7 cellular contexts compared by ENCODE assay signal in the genomic region with DNA sequence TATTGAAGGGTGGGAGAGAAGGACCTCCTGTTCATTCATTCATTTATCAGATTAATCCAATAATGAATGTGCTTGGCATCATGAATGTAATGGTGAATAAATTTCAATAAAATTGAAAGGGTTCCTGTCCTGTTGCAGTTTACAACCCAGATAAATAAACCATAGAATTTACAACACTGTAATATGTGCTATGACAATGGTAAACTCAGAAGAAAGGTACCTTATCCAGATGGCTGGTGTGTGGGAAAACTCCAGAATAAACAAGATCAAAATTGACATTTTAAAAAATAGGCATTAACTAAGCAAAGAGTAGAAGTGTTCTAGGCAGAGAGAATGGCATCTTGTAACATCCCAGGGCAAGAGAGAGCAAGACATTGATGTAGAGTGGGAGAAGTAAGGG. TPM values are rescaled to one million over a fixed set of nuclear protein-coding genes. Genes with fewer than 3 reads are reported as not detected.
"Had no signal": no experiment of that assay in that cellular context is flagged by ENCODE, and none has a peak within 500 bp of the region (broad histone marks: within the 10 kb centered on the region; RNA-seq: fewer than 3 reads in every experiment).

No MANE protein-coding gene starts in this region.

- DNase-seq: H9, HCEC 1CT, IMR-90 had no signal

- H3K4me1 Mint-ChIP-seq: GM23338, H9 had no signal

- H3K27ac Mint-ChIP-seq: GM23338, H9 had no signal

- H3K4me3 Mint-ChIP-seq: GM23338, H9 had no signal

- ATAC-seq: GM23338, K562 had no signal

- H3K9me3 Mint-ChIP-seq: GM23338 had no signal

RNA-seq across cellular contexts. Expression of gene ARL13A, which starts 15.3 kb away (rescaled TPM):
- total RNA-seq: GM23338, H1, H9, HT-29, IMR-90, K562 had no signal

RNA-seq across cellular contexts. Expression of gene XKRX, which starts 56.1 kb away (rescaled TPM):
- total RNA-seq: K562 had no signal
